Comparison of ENCODE assay signal across 31 cellular contexts in the genomic region with DNA sequence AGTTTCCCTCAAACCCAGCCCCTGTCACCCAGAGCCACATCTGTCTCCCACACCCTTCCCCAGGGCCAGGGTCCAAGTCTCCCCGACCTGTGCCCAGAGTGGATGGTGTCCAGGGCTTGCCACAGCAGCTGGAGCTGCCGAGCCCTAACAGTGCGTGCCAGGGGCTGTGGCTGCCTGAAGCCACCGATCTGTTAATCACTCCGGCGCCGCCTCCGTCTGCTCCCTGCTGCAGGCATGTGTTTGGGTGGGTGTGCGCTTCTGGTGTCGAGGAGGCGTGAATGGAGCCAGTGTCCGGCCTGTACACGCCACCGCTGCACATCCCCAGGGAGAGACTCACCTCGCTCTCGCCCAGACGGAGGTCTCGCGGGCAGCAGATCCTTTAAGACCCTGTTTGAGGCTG. TPM values are rescaled to one million over a fixed set of nuclear protein-coding genes. Genes with fewer than 3 reads are reported as not detected.
DNase-seq lines count a peak whose midpoint lies in the region; ATAC-seq and TF ChIP-seq lines count a peak whose summit lies in the region.
"Had no signal": no experiment of that assay in that cellular context is flagged by ENCODE, and none has a peak within 500 bp of the region (broad histone marks: within the 10 kb centered on the region; RNA-seq: fewer than 3 reads in every experiment).

No MANE protein-coding gene starts in this region.

- H2AK5ac ChIP-seq in mesenchymal stem cell (ENCODE audit: low read length, severe bottlenecking): no peak overlapping the region

- no peaks in the 10 kb centered on the region for H3K79me1 ChIP-seq in mesenchymal stem cell (replicated peaks; ENCODE audit: low read length, poor library complexity, severe bottlenecking)

- H3K27me3 ChIP-seq in right cardiac atrium (ENCODE audit: control insufficient read depth, insufficient read depth) (no peaks in the 10 kb centered on the region), mesenchymal stem cell (ENCODE audit: control insufficient read depth in 1 of 2, insufficient read depth in 1 of 2, low read length in 2 of 2) (peaks cover 18 to 48% of the 10 kb centered on the region in 2 experiments), SJCRH30 (no peaks in the 10 kb centered on the region; the same call in 1 of the 2 replicates)
- H3K27me3 ChIP-seq: sigmoid colon had no signal

- no peak for TF ChIP-seq CTCF in CD14-positive monocyte (IDR thresholded peaks at IDR 0.05)

- H3K36me3 Mint-ChIP-seq in CD14-positive monocyte: no peaks in the 10 kb centered on the region
- H3K36me3 Mint-ChIP-seq: IgD-negative memory B cell had no signal

- H3K4me2 ChIP-seq in mesenchymal stem cell (ENCODE audit: low read length, poor library complexity, severe bottlenecking): no peak overlapping the region
- H3K4me2 ChIP-seq: GM23338 had no signal

- peak overlapping the region; percentile 48 for H2BK15ac ChIP-seq in mesenchymal stem cell (ENCODE audit: low read depth, poor library complexity, severe bottlenecking)

- ATAC-seq in right cardiac atrium (peak; percentile 9 to 18), Right ventricle myocardium inferior (no peak)
- ATAC-seq: activated CD4-positive, CD25-positive, alpha-beta regulatory T cell treated with anti-CD3 and anti-CD28 coated beads, Interleukin-2, amount 50 U/mL, for 24 hours; foreskin keratinocyte; GM23338; lower lobe of right lung had no signal

- H2BK120ac ChIP-seq in mesenchymal stem cell (ENCODE audit: low read depth, low read length): no peak overlapping the region

- no peak overlapping the region for H4K8ac ChIP-seq in mesenchymal stem cell (ENCODE audit: low read length)

- H2BK5ac ChIP-seq in mesenchymal stem cell (ENCODE audit: low read depth, low read length, poor library complexity, severe bottlenecking): no peak overlapping the region

- DNase-seq in right cardiac atrium: peak in 1 of 3 donors; percentile 63
- DNase-seq in Right ventricle myocardium inferior (ENCODE audit: missing footprints): no peak
- peak; percentile 4 for DNase-seq in NCI-H82 treated with DMSO at 0.1 percent for 48 hours (lab: John Stamatoyannopoulos, UW; ENCODE audit: unreplicated experiment)
- no peak for DNase-seq in mesenchymal stem cell
- no peak for DNase-seq in T1000 (lab: John Stamatoyannopoulos, UW)
- DNase-seq in cerebellar cortex (ENCODE audit: low spot score): no peak
- DNase-seq in CD14-positive monocyte (ENCODE audit: low spot score): no peak
- DNase-seq in SJCRH30: no peak
- DNase-seq: activated CD4-positive, alpha-beta T cell treated with anti-CD3 and anti-CD28 coated beads, Interleukin-2, amount 50 U/mL, for 48 hours; activated CD8-positive, alpha-beta memory T cell treated with anti-CD3 and anti-CD28 coated beads, Interleukin-2, amount 50 U/mL, for 4 hours; activated naive CD4-positive, alpha-beta T cell treated with anti-CD3 and anti-CD28 coated beads, Interleukin-2, amount 50 U/mL, for 16 hours; Calu3; effector CD8-positive, alpha-beta T cell; foreskin keratinocyte; heart right ventricle; kidney glomerular epithelial cell; lower lobe of right lung; NCI-H1105; NCI-H2081 treated with DMSO at 0.1 percent for 48 hours; NCI-H345; sigmoid colon; stimulated activated CD4-positive, alpha-beta T cell treated with anti-CD3 and anti-CD28 coated beads, Interleukin-15, amount 100 ng/mL, for 24 hours; stimulated activated naive CD4-positive, alpha-beta T cell; T-helper 1 cell had no signal

- H3K14ac ChIP-seq in mesenchymal stem cell (ENCODE audit: low read length in 2 of 2): no peak overlapping the region

- H3K9me3 ChIP-seq in right cardiac atrium (ENCODE audit: control insufficient read depth, low read length) (no peaks in the 10 kb centered on the region), mesenchymal stem cell (ENCODE audit: control insufficient read depth, low read length) (no peaks in the 10 kb centered on the region), SJCRH30 (replicated peaks) (no peaks in the 10 kb centered on the region)
- H3K9me3 ChIP-seq: breast epithelium, heart right ventricle, lower lobe of right lung, prostate gland, sigmoid colon had no signal

- H4K91ac ChIP-seq in mesenchymal stem cell (ENCODE audit: low read length): no peak overlapping the region

- H3K4ac ChIP-seq in mesenchymal stem cell (ENCODE audit: low read depth in 1 of 2, low read length in 2 of 2): no peak overlapping the region

- peak overlapping the region in 1 of 2 experiments; percentile 1 for H3K18ac ChIP-seq in mesenchymal stem cell (ENCODE audit: low read depth in 1 of 2, low read length in 2 of 2)

- H3K27ac Mint-ChIP-seq in CD14-positive monocyte: no peak overlapping the region
- H3K27ac Mint-ChIP-seq: GM23338, IgD-negative memory B cell had no signal

- H3K9me3 Mint-ChIP-seq in CD14-positive monocyte: peaks cover 0 to 2% (median 0%) of the 10 kb centered on the region in 7 donors
- H3K9me3 Mint-ChIP-seq: GM23338, IgD-negative memory B cell, neural crest cell had no signal

- H3K27me3 Mint-ChIP-seq in CD14-positive monocyte (ENCODE audit: low read depth in 3 of 3): peaks cover 3 to 9% (median 9%) of the 10 kb centered on the region in 3 donors

- H3K36me3 ChIP-seq in mesenchymal stem cell (ENCODE audit: control insufficient read depth in 1 of 2, insufficient read depth in 2 of 2, low read depth in 1 of 2, low read length in 2 of 2) (no peaks in the 10 kb centered on the region), SJCRH30 (no peaks in the 10 kb centered on the region)
- H3K36me3 ChIP-seq: breast epithelium, heart right ventricle, lower lobe of right lung, prostate gland had no signal

- no peak overlapping the region for H3K23ac ChIP-seq in mesenchymal stem cell (ENCODE audit: low read length in 2 of 2)

- peaks cover 3% of the 10 kb centered on the region for H3K4me1 Mint-ChIP-seq in CD14-positive monocyte

- H3K4me3 Mint-ChIP-seq in CD14-positive monocyte: no peak overlapping the region
- H3K4me3 Mint-ChIP-seq: GM23338, IgD-negative memory B cell, neural crest cell had no signal

- no peak overlapping the region for H3K4me3 ChIP-seq in right cardiac atrium (ENCODE audit: low read length)
- no peak overlapping the region for H3K4me3 ChIP-seq in mesenchymal stem cell (ENCODE audit: insufficient read depth in 1 of 2, low read depth in 1 of 2, low read length in 2 of 2)
- no peak overlapping the region for H3K4me3 ChIP-seq in SJCRH30
- H3K4me3 ChIP-seq: breast epithelium, GM23338, heart right ventricle, lower lobe of right lung, prostate gland, sigmoid colon had no signal

- no peak overlapping the region for H2BK12ac ChIP-seq in mesenchymal stem cell (ENCODE audit: low read length in 2 of 2)

- intact Hi-C loops in right cardiac atrium (cut with DNase I): no loop called here
- intact Hi-C loops in Right ventricle myocardium inferior (cut with DNase I): no loop called here
- intact Hi-C loops in CD14-positive monocyte (cut with micrococcal nuclease): no loop called here

- 66% methylated on average over 19 of the region's 19 CpGs for WGBS in right cardiac atrium
- 90% methylated on average over 19 of the region's 19 CpGs for WGBS in mesenchymal stem cell

- H3K4me1 ChIP-seq in right cardiac atrium (ENCODE audit: control insufficient read depth, insufficient read depth, low read length) (no peaks in the 10 kb centered on the region), mesenchymal stem cell (ENCODE audit: control insufficient read depth, insufficient read depth, low read depth, low read length) (peaks cover 10% of the 10 kb centered on the region), SJCRH30 (no peaks in the 10 kb centered on the region)
- H3K4me1 ChIP-seq: breast epithelium, foreskin keratinocyte, lower lobe of right lung, prostate gland had no signal

- H3K9ac ChIP-seq in mesenchymal stem cell (ENCODE audit: low read length): no peak overlapping the region

- no peak overlapping the region for H2AFZ ChIP-seq in mesenchymal stem cell (ENCODE audit: low read depth, low read length)
- H2AFZ ChIP-seq: GM23338 had no signal

- H3K27ac ChIP-seq in right cardiac atrium (ENCODE audit: low read length): no peak overlapping the region
- H3K27ac ChIP-seq in mesenchymal stem cell (ENCODE audit: low read length, poor library complexity, severe bottlenecking): no peak overlapping the region
- no peak overlapping the region for H3K27ac ChIP-seq in SJCRH30
- H3K27ac ChIP-seq: foreskin keratinocyte, heart right ventricle, lower lobe of right lung, prostate gland, sigmoid colon had no signal

RNA-seq across cellular contexts. Expression of a gene that starts 26.1 kb away (rescaled TPM):
- total RNA-seq in right cardiac atrium (1 to 10 TPM; 1.0 to 5.8 (median 1.3) TPM), Right ventricle myocardium inferior (1.5 TPM)
- polyA plus RNA-seq in right cardiac atrium (1.3 TPM), CD14-positive monocyte (not detected)
- 1.9 TPM for polyA plus RNA-seq in mesenchymal stem cell (2013, experiment 1 of 2)
- polyA plus RNA-seq in mesenchymal stem cell (2013, experiment 2 of 2): 1.9 TPM
- not detected in 2 replicates for total RNA-seq in SJCRH30 (2014; rRNA removed; shearing (Covaris generic))
- total RNA-seq: Calu3, epithelial cell of proximal tubule, foreskin keratinocyte had no signal
- polyA plus RNA-seq: IgD-negative memory B cell had no signal
